ENCODE assay signal across 31 cellular contexts in genomic region chr17:6857336-6857735, GRCh38. TPM values are rescaled to one million over a fixed set of nuclear protein-coding genes. Genes with fewer than 3 reads are reported as not detected.
A peak's percentile ranks its signal among the peaks of the same experiment; 100 is the strongest.
DNase-seq lines count a peak whose midpoint lies in the region; ATAC-seq, FAIRE-seq and TF ChIP-seq lines count a peak whose summit lies in the region.
"Had no signal": no experiment of that assay in that cellular context is flagged by ENCODE, and none has a peak within 500 bp of the region (broad histone marks: within the 10 kb centered on the region; RNA-seq: fewer than 3 reads in every experiment).

No MANE protein-coding gene starts in this region.

- no peak for FAIRE-seq in HepG2 (lab: Jason Lieb, UNC)
- FAIRE-seq in GM12878 (lab: Jason Lieb, UNC): no peak
- FAIRE-seq: D721Med, K562 had no signal

- H3K27me3 ChIP-seq in liver (ENCODE audit: control insufficient read depth in 4 of 4, insufficient read depth in 4 of 4, low read length in 3 of 4) (no peaks in the 10 kb centered on the region), HepG2 (ENCODE audit: control insufficient read depth in 1 of 2, insufficient read depth in 2 of 2, low read length in 2 of 2) (no peaks in the 10 kb centered on the region; a peak in 1 of 5 replicates), GM12878 (replicated peaks in 1 of 2; ENCODE audit: control insufficient read depth in 2 of 2, insufficient read depth in 2 of 2, low read length in 1 of 2) (no peaks in the 10 kb centered on the region)
- H3K27me3 ChIP-seq: BE2C had no signal

- H3K4me1 ChIP-seq in liver (ENCODE audit: control insufficient read depth in 4 of 4, insufficient read depth in 4 of 4, low read length in 3 of 4) (peaks cover 0 to 18% (median 4%) of the 10 kb centered on the region in 4 donors), HepG2 (ENCODE audit: insufficient read depth, low read length) (peaks cover 46% of the 10 kb centered on the region), GM12878 (ENCODE audit: control insufficient read depth, insufficient read depth, low read length) (no peaks in the 10 kb centered on the region)
- H3K4me1 ChIP-seq: BE2C had no signal

- RAD21 ChIA-PET in GM12878 (lab: Charles Lee; ENCODE audit: unreplicated experiment): no interaction called here

- BruUV-seq in HepG2 (replicated peaks; lab: Mats Ljungman, UMichigan) (no TSS peak), GM12878 (replicated peaks; lab: Mats Ljungman, UMichigan) (no TSS peak)

- H4K20me1 ChIP-seq in HepG2 (ENCODE audit: insufficient read depth, low read length) (no peaks in the 10 kb centered on the region), GM12878 (ENCODE audit: control insufficient read depth, insufficient read depth) (no peaks in the 10 kb centered on the region)

- POLR2A ChIA-PET in HepG2 (lab: Yijun Ruan, JAX) (no interaction called here), GM12878 (lab: Charles Lee) (no interaction called here)

- H3K27ac ChIP-seq in liver (ENCODE audit: low read depth in 1 of 2, low read length in 2 of 2) (peak overlapping the region; percentile 45 to 66), HepG2 (ENCODE audit: extremely low read length, insufficient read depth, low read length) (no peak overlapping the region), GM12878 (ENCODE audit: control insufficient read depth, insufficient read depth) (no peak overlapping the region)
- H3K27ac ChIP-seq: 22Rv1, GM23248 had no signal

- no peak for TF ChIP-seq EP300 in HepG2 (IDR thresholded peaks at IDR 0.05; ENCODE audit: low read depth in 2 of 2, low read length in 2 of 2)
- no peak for TF ChIP-seq EP300 in HepG2 (CRISPR knock-in tag; IDR thresholded peaks at IDR 0.05; ENCODE audit: borderline replicate concordance)
- no peak for TF ChIP-seq EP300 in GM12878 (IDR thresholded peaks at IDR 0.05; ENCODE audit: borderline replicate concordance in 1 of 2, control insufficient read depth in 1 of 2, low read depth in 2 of 2, low read length in 2 of 2)

- H2AFZ ChIP-seq in HepG2 (ENCODE audit: low read length): no peak overlapping the region
- no peak overlapping the region for H2AFZ ChIP-seq in GM12878 (ENCODE audit: control insufficient read depth, low read depth, low read length)
- H2AFZ ChIP-seq: GM23248 had no signal

- in situ Hi-C loops in HepG2 (cut with HindIII; ENCODE audit: extremely low pct_ligation_motif_present, low pct_unique_long_range_greater_than_20kb) (loop anchor here (10.0 kb wide), 1 partner anchor 147 kb away; no protein-coding TSS in a partner anchor), GM12878 (cut with MboI) (no loop called here)

- 85% methylated on average over 6 of the region's 6 CpGs for whole genome bisulfite sequencing in liver
- 82% methylated on average over 6 of the region's 6 CpGs for WGBS in HepG2 (ENCODE audit: low lambda C conversion rate)
- 1% methylated on average over 6 of the region's 6 CpGs for WGBS in GM12878 (ENCODE audit: insufficient coverage, insufficient replicate concordance, low lambda C conversion rate, missing lambda C conversion rate)

- TF ChIP-seq POLR2A in HepG2 (IDR thresholded peaks at IDR 0.05; ENCODE audit: insufficient read depth in 1 of 2, low read depth in 2 of 2, low read length in 2 of 2): no peak
- no peak for TF ChIP-seq POLR2A in GM12878 (IDR thresholded peaks at IDR 0.05; ENCODE audit: low read depth, low read length)

- H3K4me3 ChIP-seq in liver (ENCODE audit: low read depth in 1 of 3, low read length in 3 of 3) (no peak overlapping the region), HepG2 (replicated peaks in 1 of 3; ENCODE audit: insufficient read depth in 1 of 3, low read depth in 2 of 3, low read length in 3 of 3) (no peak overlapping the region), GM12878 (no peak overlapping the region)
- H3K4me3 ChIP-seq: GM23248, K562 had no signal

- H3K9me3 ChIP-seq in liver (ENCODE audit: control insufficient read depth in 4 of 4, low read length in 3 of 4): no peaks in the 10 kb centered on the region
- no peaks in the 10 kb centered on the region for H3K9me3 ChIP-seq in HepG2 (ENCODE audit: low read length)
- H3K9me3 ChIP-seq in GM12878 (replicated peaks; ENCODE audit: control insufficient read depth, insufficient read depth, low read length): no peaks in the 10 kb centered on the region; the same call in 1 of the 3 replicates
- H3K9me3 ChIP-seq: BE2C had no signal

- CTCF ChIA-PET in HepG2 (lab: Yijun Ruan, JAX; ENCODE audit: low intra/inter-chr PET ratio, low total read pairs): no interaction called here
- CTCF ChIA-PET in GM12878 (lab: Yijun Ruan, JAX): no interaction called here

- SMC1A ChIA-PET in GM12878 (lab: Charles Lee; ENCODE audit: uncharacterized antibody, unreplicated experiment): no interaction called here

- intact Hi-C loops in HepG2 (cut with micrococcal nuclease; ENCODE audit: unreplicated experiment): no loop called here
- intact Hi-C loops in GM12878 (cut with micrococcal nuclease; ENCODE audit: unreplicated experiment): no loop called here

- H3K36me3 ChIP-seq in liver (ENCODE audit: control insufficient read depth in 4 of 4, insufficient read depth in 3 of 4, low read depth in 1 of 4, low read length in 3 of 4): peaks cover 0 to 2% (median 0%) of the 10 kb centered on the region in 4 donors
- no peaks in the 10 kb centered on the region; a peak in 1 of 5 replicates for H3K36me3 ChIP-seq in HepG2 (replicated peaks in 1 of 2; ENCODE audit: control insufficient read depth in 1 of 2, insufficient read depth in 2 of 2, low read length in 2 of 2)
- H3K36me3 ChIP-seq in GM12878 (ENCODE audit: control insufficient read depth in 2 of 2, insufficient read depth in 2 of 2, low read length in 1 of 2): no peaks in the 10 kb centered on the region
- H3K36me3 ChIP-seq: BE2C had no signal

- TF ChIP-seq RAD21 in liver (IDR thresholded peaks at IDR 0.05): no peak
- no peak for TF ChIP-seq RAD21 in HepG2 (CRISPR knock-in tag; IDR thresholded peaks at IDR 0.05)
- no peak for TF ChIP-seq RAD21 in GM12878 (IDR thresholded peaks at IDR 0.05; ENCODE audit: insufficient read depth, low read depth, low read length)

- no peak overlapping the region for H3K4me2 ChIP-seq in HepG2 (ENCODE audit: low read depth, low read length)
- no peak overlapping the region for H3K4me2 ChIP-seq in GM12878 (ENCODE audit: control insufficient read depth, insufficient read depth)

- ATAC-seq in HepG2: no peak
- peak; percentile 57 for ATAC-seq in GM12878
- ATAC-seq: K562, Panc1 had no signal

- H3K79me2 ChIP-seq in HepG2 (ENCODE audit: insufficient read depth, low read length) (peaks cover 78% of the 10 kb centered on the region), GM12878 (ENCODE audit: control insufficient read depth, insufficient read depth, low read length) (peaks cover 2% of the 10 kb centered on the region)

- TF ChIP-seq CTCF in liver (IDR thresholded peaks at IDR 0.05; ENCODE audit: low read depth, low read length, missing input control) (no peak), HepG2 (CRISPR knock-in tag; IDR thresholded peaks at IDR 0.05) (no peak), GM12878 (IDR thresholded peaks at IDR 0.05 in 2 of 3, conservative IDR thresholded peaks at IDR 0.05 in 1 of 3; ENCODE audit: control insufficient read depth in 2 of 3, extremely low read depth in 1 of 3, insufficient read depth in 1 of 3, low read depth in 3 of 3, low read length in 3 of 3) (no peak)

- H3K9ac ChIP-seq in liver (ENCODE audit: low read depth in 1 of 2, low read length in 2 of 2): no peak overlapping the region
- H3K9ac ChIP-seq in HepG2 (ENCODE audit: insufficient read depth, low read depth, low read length): no peak overlapping the region
- H3K9ac ChIP-seq in GM12878 (ENCODE audit: control insufficient read depth, insufficient read depth, low read length): no peak overlapping the region
- H3K9ac ChIP-seq: GM23248 had no signal

- DNase-seq in HepG2 (ENCODE audit: low spot score) (no peak), NAMALWA (ENCODE audit: low spot score) (peak; percentile 44), GM12878 (ENCODE audit: low read depth, low spot score) (no peak), anterior cingulate cortex (lab: John Stamatoyannopoulos, UW) (no peak), DMS53 treated with DMSO at 0.1 percent for 48 hours (lab: John Stamatoyannopoulos, UW; ENCODE audit: unreplicated experiment) (no peak)
- no peak for DNase-seq in activated CD8-positive, alpha-beta memory T cell treated with anti-CD3 and anti-CD28 coated beads, Interleukin-2, amount 50 U/mL, for 4 hours
- no peak for DNase-seq in central memory CD4-positive, alpha-beta T cell
- DNase-seq: BE2C; CD4-positive, alpha-beta T cell; EL; GDM1; GM23248; H9; Kasumi-1; MV-4-11; NCI-H1105 treated with DMSO at 0.1 percent for 48 hours; NCI-H146; NCI-H2029; NCI-H446; NCI-H526; NCI-H82; NK-92 treated with Interleukin-12 subunit alpha and Interleukin-12 subunit beta, amount 100 ng/mL, for 24 hours; SHP77 treated with DMSO at 0.1 percent for 48 hours; SW 1271 had no signal

RNA-seq across cellular contexts. Expression of gene TEKT1, which starts 25.8 kb away (rescaled TPM):
- total RNA-seq in liver (not detected), HepG2 (2016; rRNA removed; fragmentation: Illumina TruSeq; extraction: Trizol) (not detected in 2 replicates), GM12878 (2014; rRNA removed) (not detected in 2 replicates), GM12878 (2014; rRNA removed; fragmentation: Illumina TruSeq; extraction: Trizol) (not detected in 2 replicates), GM12878 (2021) (not detected in 2 replicates)
- polyA plus RNA-seq in liver (under 1 TPM in 1 of 2 donors, not detected in 1; 0.15 TPM), HepG2 (2011; rRNA removed) (not detected in 2 replicates), GM12878 (2011; rRNA removed) (not detected in 2 replicates), GM12878 (2014; fragmentation: Illumina TruSeq; extraction: Trizol) (not detected in 2 replicates), GM12878 (2014; fragmentation: Nextera tagmentation; extraction: Ambion mirVana) (not detected), GM12878 (2014; rRNA removed) (not detected in 2 replicates), GM12878 (2016; fragmentation: Nextera tagmentation; extraction: Ambion mirVana) (not detected)
- not detected in 2 replicates for total RNA-seq in HepG2 (2016; cell fraction: cytosol; rRNA removed; fragmentation: Illumina TruSeq; extraction: Trizol; ENCODE audit: low read depth)
- total RNA-seq in HepG2 (2016; cell fraction: insoluble cytoplasmic fraction; rRNA removed; fragmentation: Illumina TruSeq; extraction: Trizol): not detected in 2 replicates
- not detected in 2 replicates for total RNA-seq in HepG2 (2016; cell fraction: membrane; rRNA removed; fragmentation: Illumina TruSeq; extraction: Trizol)
- not detected in 2 replicates for total RNA-seq in HepG2 (2016; cell fraction: nucleus; rRNA removed; fragmentation: Illumina TruSeq; extraction: Trizol)
- not detected in 2 replicates for polyA plus RNA-seq in HepG2 (2011; cell fraction: cytosol; rRNA removed)
- polyA plus RNA-seq in HepG2 (2011; cell fraction: nucleus; rRNA removed): not detected in 2 replicates
- polyA plus RNA-seq in HepG2 (2012): 0.09 TPM in 1 of 2 replicates, not detected in the other
- polyA plus RNA-seq in HepG2 (2016; cell fraction: cytosol; fragmentation: Illumina TruSeq; extraction: Trizol; ENCODE audit: low read depth): not detected in 2 replicates
- polyA plus RNA-seq in HepG2 (2016; cell fraction: insoluble cytoplasmic fraction; fragmentation: Illumina TruSeq; extraction: Trizol; ENCODE audit: low read depth): not detected in 2 replicates
- not detected in 2 replicates for polyA plus RNA-seq in HepG2 (2016; cell fraction: membrane; fragmentation: Illumina TruSeq; extraction: Trizol; ENCODE audit: low read depth)
- not detected in 2 replicates for polyA plus RNA-seq in HepG2 (2016; cell fraction: nucleus; fragmentation: Illumina TruSeq; extraction: Trizol; ENCODE audit: insufficient read depth, low read depth)
- polyA minus RNA-seq in HepG2 (2011; rRNA and poly(A)+ RNA removed; ENCODE audit: low replicate concordance): not detected in 2 replicates
- not detected in 2 replicates for polyA minus RNA-seq in HepG2 (2011; cell fraction: cytosol; rRNA and poly(A)+ RNA removed)
- not detected in 2 replicates for polyA minus RNA-seq in HepG2 (2011; cell fraction: nucleus; rRNA and poly(A)+ RNA removed)
- total RNA-seq in GM12878 (2013; cell fraction: nucleolus; rRNA removed): not detected in 2 replicates
- polyA plus RNA-seq in GM12878 (2011; ENCODE audit: low read depth): not detected
- polyA plus RNA-seq in GM12878 (2011; cell fraction: cytosol; rRNA removed): not detected in 2 replicates
- polyA plus RNA-seq in GM12878 (2011; cell fraction: nucleus; rRNA removed): not detected in 2 replicates
- not detected in 2 replicates for polyA plus RNA-seq in GM12878 (2012)
- 0.15 TPM in 1 of 2 replicates, not detected in the other for polyA minus RNA-seq in GM12878 (2011; rRNA and poly(A)+ RNA removed)
- polyA minus RNA-seq in GM12878 (2011; cell fraction: cytosol; rRNA and poly(A)+ RNA removed): not detected in 2 replicates
- not detected in 2 replicates for polyA minus RNA-seq in GM12878 (2011; cell fraction: nucleus; rRNA and poly(A)+ RNA removed)
- total RNA-seq: CD4-positive, alpha-beta T cell; GM23248; H9; HT1080; K562; M059J had no signal
- polyA plus RNA-seq: GM23248 had no signal

Comparison
In these comparisons a context has a peak if more than half of its experiments do, and no peak if none do; other contexts are left out.
1. H3K27ac ChIP-seq: peak in liver (2 of 2); none in HepG2 (single experiment) and GM12878 (single experiment).